Comparison of ENCODE assay signal across 8 cellular contexts in the genomic region with DNA sequence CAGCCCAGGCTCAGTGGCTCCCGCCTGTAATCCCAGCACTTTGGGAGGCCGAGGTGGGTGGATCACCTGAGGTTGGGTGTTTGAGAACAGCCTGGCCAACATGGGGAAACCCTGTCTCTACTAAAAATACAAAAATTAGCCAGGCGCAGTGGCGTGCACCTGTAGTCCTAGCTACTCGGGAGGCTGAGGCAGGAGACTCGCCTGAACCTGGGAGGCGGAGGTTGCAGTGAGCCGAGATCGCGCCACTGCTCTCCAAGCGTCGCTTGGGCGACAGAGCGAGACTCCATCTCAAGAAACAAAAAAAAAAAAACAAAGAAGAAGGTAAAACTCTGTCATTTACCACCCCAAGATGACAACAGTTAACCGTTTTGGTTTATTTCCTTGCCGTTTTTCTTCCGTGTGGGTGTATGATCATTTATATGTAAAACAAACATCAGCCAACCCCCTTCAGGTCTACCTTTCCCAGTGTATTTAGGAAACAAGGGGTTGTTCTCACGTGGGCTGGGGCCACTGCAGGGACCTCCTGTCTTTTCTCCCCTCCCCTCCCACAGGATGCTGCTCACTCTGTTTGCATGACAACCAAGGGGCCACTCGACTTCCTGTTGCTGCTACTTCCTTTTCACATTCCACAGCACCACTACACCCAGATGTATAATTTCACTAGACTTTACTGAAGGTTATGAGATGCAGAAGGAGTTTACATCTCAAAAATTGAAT. TPM values are rescaled to one million over a fixed set of nuclear protein-coding genes. Genes with fewer than 3 reads are reported as not detected.
DNase-seq lines count a peak whose midpoint lies in the region; ATAC-seq lines count a peak whose summit lies in the region.

No MANE protein-coding gene starts in this region.

- POLR2A ChIA-PET in activated CD4-positive, alpha-beta T cell treated with anti-CD3 and anti-CD28 coated beads for 36 hours (lab: Charles Lee) = interaction anchor here (1.3 to 1.6 kb wide), 2 partner anchors 12 to 14 kb away, joined by 3 to 7 read pairs; partner anchors contain the start of gene TTC9

- intact Hi-C loops in activated CD4-positive, alpha-beta T cell treated with anti-CD3 and anti-CD28 coated beads for 36 hours (cut with DNase I, micrococcal nuclease) = loop anchor here (1.0 to 10.0 kb wide), 8 partner anchors 13 to 1043 kb away; partner anchors contain the start of genes MAP3K9 (in 1 of the 2), MED6 (in 1 of the 2), SIPA1L1 (in 1 of the 2) and SUSD6 (in 1 of the 2)

- DNase-seq in NK-92 treated with Interleukin-12 subunit alpha and Interleukin-12 subunit beta, amount 100 ng/mL, for 24 hours (lab: John Stamatoyannopoulos, UW) = peak; percentile 15
- DNase-seq in NK-92 (lab: John Stamatoyannopoulos, UW; ENCODE audit: unreplicated experiment) = no peak
- peak; percentile 82 for DNase-seq in activated CD4-positive, alpha-beta T cell treated with anti-CD3 and anti-CD28 coated beads for 36 hours
- peak; percentile 83 for DNase-seq in germinal center (ENCODE audit: low spot score)
- peak; percentile 61 to 92 (median 84) for DNase-seq in stimulated activated naive CD4-positive, alpha-beta T cell (lab: John Stamatoyannopoulos, UW)
- no peak for DNase-seq in NCI-H2196 treated with DMSO at 0.1 percent for 48 hours (lab: John Stamatoyannopoulos, UW; ENCODE audit: unreplicated experiment)
- DNase-seq in NCI-H2196 (lab: John Stamatoyannopoulos, UW; ENCODE audit: unreplicated experiment) = no peak

- H3K36me3 Mint-ChIP-seq in activated CD4-positive, alpha-beta T cell treated with anti-CD3 and anti-CD28 coated beads for 36 hours (ENCODE audit: low read depth) = peaks cover 16% of the 10 kb centered on the region

- peak overlapping the region; percentile 99 for H3K27ac Mint-ChIP-seq in activated CD4-positive, alpha-beta T cell treated with anti-CD3 and anti-CD28 coated beads for 36 hours

- CTCF ChIA-PET in activated CD4-positive, alpha-beta T cell treated with anti-CD3 and anti-CD28 coated beads for 36 hours (lab: Charles Lee) = interaction anchor here (0.6 to 1.4 kb wide), 3 partner anchors 12 to 251 kb away, joined by 3 to 5 read pairs (median 3); no protein-coding TSS in a partner anchor

- H3K4me1 Mint-ChIP-seq in activated CD4-positive, alpha-beta T cell treated with anti-CD3 and anti-CD28 coated beads for 36 hours = peaks cover 90% of the 10 kb centered on the region

- H3K9me3 Mint-ChIP-seq in activated CD4-positive, alpha-beta T cell treated with anti-CD3 and anti-CD28 coated beads for 36 hours (ENCODE audit: low read depth) = no peaks in the 10 kb centered on the region

- H3K27me3 Mint-ChIP-seq in activated CD4-positive, alpha-beta T cell treated with anti-CD3 and anti-CD28 coated beads for 36 hours = no peaks in the 10 kb centered on the region

- peak overlapping the region; percentile 76 for H3K4me3 Mint-ChIP-seq in activated CD4-positive, alpha-beta T cell treated with anti-CD3 and anti-CD28 coated beads for 36 hours

- ATAC-seq in HG03439 (IDR thresholded peaks at IDR 0.05; ENCODE audit: unreplicated experiment) = peak; percentile 50
- ATAC-seq in activated CD4-positive, alpha-beta T cell treated with anti-CD3 and anti-CD28 coated beads for 36 hours = peak; percentile 80

RNA-seq across cellular contexts. Expression of gene TTC9, which starts 13.6 kb away (rescaled TPM):
- total RNA-seq in activated CD4-positive, alpha-beta T cell treated with anti-CD3 and anti-CD28 coated beads for 36 hours = 1 to 10 TPM; 6.4 to 8.3 TPM

RNA-seq across cellular contexts. Expression of gene MED6, which starts 54.8 kb away (rescaled TPM):
- 10 to 100 TPM; 51.2 to 56.1 TPM for total RNA-seq in activated CD4-positive, alpha-beta T cell treated with anti-CD3 and anti-CD28 coated beads for 36 hours

Comparison
In these comparisons a context has a peak if more than half of its experiments do, and no peak if none do; other contexts are left out.
1. DNase-seq: peak in NK-92 treated with Interleukin-12 subunit alpha and Interleukin-12 subunit beta, amount 100 ng/mL, for 24 hours (single experiment), activated CD4-positive, alpha-beta T cell treated with anti-CD3 and anti-CD28 coated beads for 36 hours (single experiment), germinal center (single experiment) and stimulated activated naive CD4-positive, alpha-beta T cell (6 of 6); none in NK-92 (single experiment), NCI-H2196 treated with DMSO at 0.1 percent for 48 hours (single experiment) and NCI-H2196 (single experiment).